In the genomic region with DNA sequence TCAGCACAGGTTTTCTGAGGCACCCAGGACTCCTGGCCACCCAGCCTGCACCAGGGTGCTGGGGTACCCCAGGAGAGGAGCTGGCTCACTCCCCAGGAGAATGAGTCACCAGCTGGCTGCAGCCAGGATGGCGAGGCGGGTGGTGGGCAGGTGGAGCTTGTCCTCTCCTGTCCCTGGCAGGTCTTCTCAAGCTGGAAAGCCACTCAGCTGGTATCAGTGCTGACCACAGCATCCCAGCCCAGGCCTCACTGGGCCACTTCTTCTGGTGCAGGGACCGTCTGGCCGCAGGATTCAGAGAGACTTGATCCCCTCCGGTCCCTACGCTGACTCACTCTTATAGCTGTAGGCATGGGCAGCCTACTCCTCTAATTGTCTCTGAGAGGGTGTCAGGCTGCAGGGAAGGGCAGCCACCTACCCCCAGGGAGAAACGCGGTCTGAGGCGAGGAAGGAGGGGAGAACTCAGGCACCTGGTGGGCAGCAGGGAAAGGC, we compare ENCODE assay signal across 10 cellular contexts. TPM values are rescaled to one million over a fixed set of nuclear protein-coding genes. Genes with fewer than 3 reads are reported as not detected.
DNase-seq lines count a peak whose midpoint lies in the region; ATAC-seq and TF ChIP-seq lines count a peak whose summit lies in the region.
"Had no signal": no experiment of that assay in that cellular context is flagged by ENCODE, and none has a peak within 500 bp of the region (broad histone marks: within the 10 kb centered on the region; RNA-seq: fewer than 3 reads in every experiment).

No MANE protein-coding gene starts in this region.

- peaks cover 9% of the 10 kb centered on the region for H3K36me3 Mint-ChIP-seq in activated CD8-positive, alpha-beta T cell treated with anti-CD3 and anti-CD28 coated beads for 36 hours (ENCODE audit: low read depth)
- peaks cover 6% of the 10 kb centered on the region for H3K36me3 Mint-ChIP-seq in activated CD8-positive, alpha-beta T cell treated with anti-CD3 and anti-CD28 coated beads, Interleukin-2, amount 10 ng/mL, durations not matched to agents 7 days and 5 days (ENCODE audit: low read depth)
- H3K36me3 Mint-ChIP-seq in CD4-positive, alpha-beta memory T cell, result peaks cover 0 to 3% of the 10 kb centered on the region in 2 donors

- POLR2A ChIA-PET in activated CD8-positive, alpha-beta T cell treated with anti-CD3 and anti-CD28 coated beads for 36 hours (lab: Charles Lee), result interaction anchor here (0.8 kb wide), 1 partner anchor 33 kb away, joined by 3 read pairs; no protein-coding TSS in a partner anchor
- POLR2A ChIA-PET in activated CD8-positive, alpha-beta T cell treated with anti-CD3 and anti-CD28 coated beads, Interleukin-2, amount 10 ng/mL, durations not matched to agents 7 days and 5 days (lab: Charles Lee), result interaction anchor here (0.8 kb wide), 1 partner anchor 21 kb away, joined by 3 read pairs; no protein-coding TSS in a partner anchor
- POLR2A ChIA-PET in Panc1 (lab: Charles Lee), result no interaction called here
- POLR2A ChIA-PET in CD4-positive, alpha-beta memory T cell (lab: Charles Lee; ENCODE audit: partially characterized antibody), result interaction anchor here (0.6 kb wide), 1 partner anchor 247 kb away, joined by 3 read pairs; no protein-coding TSS in a partner anchor

- intact Hi-C loops in activated CD8-positive, alpha-beta T cell treated with anti-CD3 and anti-CD28 coated beads for 36 hours (cut with micrococcal nuclease), result no loop called here
- intact Hi-C loops in Panc1 (cut with micrococcal nuclease; ENCODE audit: unreplicated experiment) (no loop called here), left cardiac atrium (cut with DNase I) (no loop called here)
- intact Hi-C loops in CD4-positive, alpha-beta memory T cell (cut with micrococcal nuclease), result no loop called here

- no peaks in the 10 kb centered on the region for H3K36me3 ChIP-seq in Panc1 (ENCODE audit: control insufficient read depth, insufficient read depth, low read length)
- no peaks in the 10 kb centered on the region for H3K36me3 ChIP-seq in stomach smooth muscle (ENCODE audit: control insufficient read depth in 2 of 2, insufficient read depth in 2 of 2, low read length in 2 of 2)
- H3K36me3 ChIP-seq in CD4-positive, alpha-beta memory T cell (ENCODE audit: insufficient read depth, low read length), result no peaks in the 10 kb centered on the region

- ATAC-seq in activated CD8-positive, alpha-beta T cell treated with anti-CD3 and anti-CD28 coated beads for 36 hours, result no peak
- ATAC-seq in activated CD8-positive, alpha-beta T cell treated with anti-CD3 and anti-CD28 coated beads, Interleukin-2, amount 10 ng/mL, durations not matched to agents 7 days and 5 days, result no peak
- ATAC-seq in Panc1 (peak; percentile 79), left cardiac atrium (peak; percentile 66 to 75)

- DNase-seq in activated CD8-positive, alpha-beta T cell treated with anti-CD3 and anti-CD28 coated beads for 36 hours, result no peak
- no peak for DNase-seq in activated CD8-positive, alpha-beta T cell treated with anti-CD3 and anti-CD28 coated beads, Interleukin-2, amount 10 ng/mL, durations not matched to agents 7 days and 5 days
- DNase-seq in Panc1 (ENCODE audit: low read depth, low spot score), result no peak
- DNase-seq in left cardiac atrium, result no peak
- no peak for DNase-seq in stimulated activated CD4-positive, alpha-beta T cell treated with anti-CD3 and anti-CD28 coated beads, Interleukin-4, amount 100 ng/mL, for 4 hours
- no peak for DNase-seq in 8988T
- DNase-seq in CD4-positive, alpha-beta memory T cell, result no peak

- no peak overlapping the region for H3K4me3 Mint-ChIP-seq in activated CD8-positive, alpha-beta T cell treated with anti-CD3 and anti-CD28 coated beads for 36 hours
- H3K4me3 Mint-ChIP-seq in activated CD8-positive, alpha-beta T cell treated with anti-CD3 and anti-CD28 coated beads, Interleukin-2, amount 10 ng/mL, durations not matched to agents 7 days and 5 days, result no peak overlapping the region
- H3K4me3 Mint-ChIP-seq in CD4-positive, alpha-beta memory T cell, result no peak overlapping the region

- peak overlapping the region in 1 of 2 donors; percentile 21 for H3K9ac ChIP-seq in stomach smooth muscle (ENCODE audit: low read length in 2 of 2)

- CTCF ChIA-PET in activated CD8-positive, alpha-beta T cell treated with anti-CD3 and anti-CD28 coated beads for 36 hours (lab: Charles Lee), result no interaction called here
- CTCF ChIA-PET in activated CD8-positive, alpha-beta T cell treated with anti-CD3 and anti-CD28 coated beads, Interleukin-2, amount 10 ng/mL, durations not matched to agents 7 days and 5 days (lab: Charles Lee), result interaction anchor here (1.4 kb wide), 2 partner anchors 20 to 30 kb away, joined by 3 to 11 read pairs; no protein-coding TSS in a partner anchor
- CTCF ChIA-PET in Panc1 (lab: Charles Lee), result no interaction called here
- CTCF ChIA-PET in CD4-positive, alpha-beta memory T cell (lab: Charles Lee; ENCODE audit: partially characterized antibody), result interaction anchor here (1.0 to 2.5 kb wide), 2 partner anchors 21 to 30 kb away, joined by 3 to 10 read pairs; no protein-coding TSS in a partner anchor

- H3K4me3 ChIP-seq in Panc1 (ENCODE audit: low read depth in 2 of 2, low read length in 2 of 2) (no peak overlapping the region), stomach smooth muscle (ENCODE audit: low read length in 2 of 2) (peak overlapping the region in 1 of 2 donors; percentile 40)
- no peak overlapping the region for H3K4me3 ChIP-seq in CD4-positive, alpha-beta memory T cell (ENCODE audit: low read length in 2 of 2)

- peak overlapping the region; percentile 27 for H3K27ac Mint-ChIP-seq in activated CD8-positive, alpha-beta T cell treated with anti-CD3 and anti-CD28 coated beads for 36 hours
- no peak overlapping the region for H3K27ac Mint-ChIP-seq in activated CD8-positive, alpha-beta T cell treated with anti-CD3 and anti-CD28 coated beads, Interleukin-2, amount 10 ng/mL, durations not matched to agents 7 days and 5 days
- H3K27ac Mint-ChIP-seq in CD4-positive, alpha-beta memory T cell, result no peak overlapping the region

- H3K27me3 ChIP-seq in Panc1 (ENCODE audit: control insufficient read depth, insufficient read depth, low read length) (no peaks in the 10 kb centered on the region), stomach smooth muscle (ENCODE audit: control insufficient read depth in 1 of 2, insufficient read depth in 2 of 2, low read length in 2 of 2) (no peaks in the 10 kb centered on the region)
- no peaks in the 10 kb centered on the region for H3K27me3 ChIP-seq in CD4-positive, alpha-beta memory T cell (ENCODE audit: insufficient read depth, low read length)

- no peak for TF ChIP-seq CTCF in activated CD8-positive, alpha-beta T cell treated with anti-CD3 and anti-CD28 coated beads for 36 hours (IDR thresholded peaks at IDR 0.05)
- no peak for TF ChIP-seq CTCF in Panc1 (IDR thresholded peaks at IDR 0.05)

- H3K4me1 Mint-ChIP-seq in activated CD8-positive, alpha-beta T cell treated with anti-CD3 and anti-CD28 coated beads for 36 hours (ENCODE audit: low read depth), result peaks cover 34% of the 10 kb centered on the region
- H3K4me1 Mint-ChIP-seq in activated CD8-positive, alpha-beta T cell treated with anti-CD3 and anti-CD28 coated beads, Interleukin-2, amount 10 ng/mL, durations not matched to agents 7 days and 5 days (ENCODE audit: low read depth), result peaks cover 49% of the 10 kb centered on the region
- peaks cover 15 to 49% (median 26%) of the 10 kb centered on the region in 4 donors for H3K4me1 Mint-ChIP-seq in CD4-positive, alpha-beta memory T cell

- no TSS peak for BruUV-seq in Panc1 (replicated peaks; lab: Mats Ljungman, UMichigan)

- H3K9me3 Mint-ChIP-seq in activated CD8-positive, alpha-beta T cell treated with anti-CD3 and anti-CD28 coated beads for 36 hours, result no peaks in the 10 kb centered on the region
- no peaks in the 10 kb centered on the region for H3K9me3 Mint-ChIP-seq in activated CD8-positive, alpha-beta T cell treated with anti-CD3 and anti-CD28 coated beads, Interleukin-2, amount 10 ng/mL, durations not matched to agents 7 days and 5 days (ENCODE audit: insufficient read depth)
- peaks cover 0 to 2% (median 0%) of the 10 kb centered on the region in 8 donors for H3K9me3 Mint-ChIP-seq in CD4-positive, alpha-beta memory T cell

- in situ Hi-C loops in Panc1 (cut with HindIII; ENCODE audit: low pct_unique_long_range_greater_than_20kb, low sequenced_read_pairs), result no loop called here

- no peaks in the 10 kb centered on the region for H3K27me3 Mint-ChIP-seq in activated CD8-positive, alpha-beta T cell treated with anti-CD3 and anti-CD28 coated beads for 36 hours
- no peaks in the 10 kb centered on the region for H3K27me3 Mint-ChIP-seq in activated CD8-positive, alpha-beta T cell treated with anti-CD3 and anti-CD28 coated beads, Interleukin-2, amount 10 ng/mL, durations not matched to agents 7 days and 5 days (ENCODE audit: low read depth)
- no peaks in the 10 kb centered on the region for H3K27me3 Mint-ChIP-seq in CD4-positive, alpha-beta memory T cell

- peaks cover 24% of the 10 kb centered on the region for H3K4me1 ChIP-seq in Panc1 (ENCODE audit: control insufficient read depth, insufficient read depth, low read length)
- H3K4me1 ChIP-seq in stomach smooth muscle (ENCODE audit: control insufficient read depth, insufficient read depth, low read length), result peaks cover 59% of the 10 kb centered on the region
- H3K4me1 ChIP-seq in CD4-positive, alpha-beta memory T cell (ENCODE audit: insufficient read depth, low read length), result peaks cover 12% of the 10 kb centered on the region

- H3K9me3 ChIP-seq in Panc1 (ENCODE audit: control insufficient read depth, insufficient read depth, low read depth, low read length) (no peaks in the 10 kb centered on the region), stomach smooth muscle (ENCODE audit: control insufficient read depth in 2 of 2, low read length in 2 of 2) (no peaks in the 10 kb centered on the region)
- no peaks in the 10 kb centered on the region for H3K9me3 ChIP-seq in CD4-positive, alpha-beta memory T cell (ENCODE audit: control insufficient read depth in 1 of 2, low read length in 2 of 2)

- H3K27ac ChIP-seq in Panc1 (ENCODE audit: low read length) (peak overlapping the region; percentile 57), stomach smooth muscle (ENCODE audit: low read length) (peak overlapping the region; percentile 84)
- H3K27ac ChIP-seq in CD4-positive, alpha-beta memory T cell (ENCODE audit: low read depth, low read length), result no peak overlapping the region

RNA-seq across cellular contexts. Expression of gene TFEB, which starts 22.2 kb away (rescaled TPM):
- 10 to 100 TPM; 14.6 to 15.9 TPM for total RNA-seq in activated CD8-positive, alpha-beta T cell treated with anti-CD3 and anti-CD28 coated beads for 36 hours
- total RNA-seq in activated CD8-positive, alpha-beta T cell treated with anti-CD3 and anti-CD28 coated beads, Interleukin-2, amount 10 ng/mL, durations not matched to agents 7 days and 5 days, result 10 to 100 TPM; 18.5 to 21.2 TPM
- total RNA-seq in Panc1 (2021; ENCODE audit: unreplicated experiment), result 13.3 TPM
- 14.9 TPM for polyA plus RNA-seq in Panc1 (2012; ENCODE audit: insufficient read length)
- total RNA-seq in left cardiac atrium, result 10 to 100 TPM; 33.3 to 34.6 TPM
- total RNA-seq in CD4-positive, alpha-beta memory T cell, result 10 to 100 TPM; 12.2 to 15.7 TPM
- polyA plus RNA-seq in CD4-positive, alpha-beta memory T cell, result 10 to 100 TPM in 1 of 2 donors, 1 to 10 TPM in 1; 8.2 to 17.6 TPM

RNA-seq across cellular contexts. Expression of gene PGC, which starts 34.0 kb away (rescaled TPM):
- total RNA-seq in activated CD8-positive, alpha-beta T cell treated with anti-CD3 and anti-CD28 coated beads for 36 hours, result not detected
- not detected for total RNA-seq in activated CD8-positive, alpha-beta T cell treated with anti-CD3 and anti-CD28 coated beads, Interleukin-2, amount 10 ng/mL, durations not matched to agents 7 days and 5 days
- total RNA-seq in Panc1 (2021; ENCODE audit: unreplicated experiment) (0.18 TPM), left cardiac atrium (not detected)
- 0.16 TPM for polyA plus RNA-seq in Panc1 (2012; ENCODE audit: insufficient read length)
- total RNA-seq in CD4-positive, alpha-beta memory T cell, result not detected
- not detected for polyA plus RNA-seq in CD4-positive, alpha-beta memory T cell
- total RNA-seq: T-helper 2 cell treated with Interferon-gamma antibody and Interleukin-4, amounts not matched to agents 100 ng/mL and 5 ng/mL, for 36 hours had no signal
- polyA plus RNA-seq: BJ had no signal

Comparison
In these comparisons a context has a peak if more than half of its experiments do, and no peak if none do; other contexts are left out.
1. CTCF ChIA-PET loops: an anchor here in activated CD8-positive, alpha-beta T cell treated with anti-CD3 and anti-CD28 coated beads, Interleukin-2, amount 10 ng/mL, durations not matched to agents 7 days and 5 days (1.4 kb wide) and CD4-positive, alpha-beta memory T cell (1.0 to 2.5 kb wide); none called in activated CD8-positive, alpha-beta T cell treated with anti-CD3 and anti-CD28 coated beads for 36 hours and Panc1.
2. ATAC-seq: peak in Panc1 (single experiment) and left cardiac atrium (2 of 2); none in activated CD8-positive, alpha-beta T cell treated with anti-CD3 and anti-CD28 coated beads for 36 hours (single experiment) and activated CD8-positive, alpha-beta T cell treated with anti-CD3 and anti-CD28 coated beads, Interleukin-2, amount 10 ng/mL, durations not matched to agents 7 days and 5 days (single experiment).